Comparison of ENCODE assay signal across 9 cellular contexts in the genomic region with DNA sequence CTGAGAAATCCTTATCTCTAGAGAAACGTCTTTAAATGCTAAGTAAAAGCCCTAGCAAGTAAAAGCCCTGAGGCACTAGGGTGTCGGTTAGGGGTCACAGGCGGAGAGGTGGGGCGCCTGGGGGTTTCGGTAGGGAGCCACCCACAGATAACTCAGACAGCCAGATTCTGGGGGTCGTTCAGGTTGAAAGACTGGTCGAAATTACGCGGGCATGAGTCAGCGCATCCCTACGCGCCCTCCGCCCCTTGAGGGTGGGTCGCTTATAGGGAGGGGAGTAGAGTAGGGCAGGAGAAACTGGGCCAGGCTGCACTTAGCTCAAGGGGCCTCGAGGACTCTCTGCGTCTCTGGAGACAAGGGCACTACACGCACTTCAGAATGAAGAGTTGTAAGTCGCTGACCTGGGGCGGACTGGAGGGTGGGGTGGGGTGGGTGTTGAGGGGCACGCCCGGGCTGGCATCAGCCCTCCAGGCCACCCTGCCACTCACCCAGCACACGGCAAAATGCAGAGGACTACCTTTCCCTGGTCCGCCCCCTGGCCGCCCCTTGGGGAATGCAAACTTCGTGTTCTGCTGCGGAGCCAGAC. TPM values are rescaled to one million over a fixed set of nuclear protein-coding genes. Genes with fewer than 3 reads are reported as not detected.
A peak's percentile ranks its signal among the peaks of the same experiment; 100 is the strongest.
DNase-seq lines count a peak whose midpoint lies in the region; ATAC-seq, FAIRE-seq and TF ChIP-seq lines count a peak whose summit lies in the region.
"Had no signal": no experiment of that assay in that cellular context is flagged by ENCODE, and none has a peak within 500 bp of the region (broad histone marks: within the 10 kb centered on the region; RNA-seq: fewer than 3 reads in every experiment).

No MANE protein-coding gene starts in this region.

- H3K4me3 ChIP-seq in Loucy (ENCODE audit: low read length, poor library complexity, severe bottlenecking) = peak overlapping the region; percentile 90
- H3K4me3 ChIP-seq in astrocyte (ENCODE audit: insufficient read depth, low read depth, low read length) = peak overlapping the region; percentile 88

- no peak for TF ChIP-seq CTCF in Loucy (conservative IDR thresholded peaks at IDR 0.05; ENCODE audit: low read length)
- TF ChIP-seq CTCF in astrocyte (IDR thresholded peaks at IDR 0.05; ENCODE audit: insufficient read depth, low read depth, low read length) = no peak

- peaks cover 5% of the 10 kb centered on the region for H3K9me3 Mint-ChIP-seq in astrocyte (ENCODE audit: unreplicated experiment)
- no peaks in the 10 kb centered on the region for H3K9me3 Mint-ChIP-seq in stimulated activated effector memory CD8-positive, alpha-beta T cell treated with anti-CD3 and anti-CD28 coated beads, Interleukin-12 subunit alpha, Interleukin-12 subunit beta, amount 100 ng/mL, for 72 hours

- peak overlapping the region; percentile 98 for H3K4me3 Mint-ChIP-seq in astrocyte (ENCODE audit: unreplicated experiment)
- peak overlapping the region; percentile 99 for H3K4me3 Mint-ChIP-seq in stimulated activated effector memory CD8-positive, alpha-beta T cell treated with anti-CD3 and anti-CD28 coated beads, Interleukin-12 subunit alpha, Interleukin-12 subunit beta, amount 100 ng/mL, for 72 hours

- H3K79me2 ChIP-seq in Loucy (ENCODE audit: insufficient read depth, low read length) (peaks cover 17% of the 10 kb centered on the region), astrocyte (ENCODE audit: insufficient read depth, low read length) (peaks cover 17% of the 10 kb centered on the region)

- peaks cover 21% of the 10 kb centered on the region for H3K4me1 ChIP-seq in Loucy (ENCODE audit: insufficient read depth, low read length, poor library complexity, severe bottlenecking)
- peaks cover 24% of the 10 kb centered on the region for H3K4me1 ChIP-seq in astrocyte (ENCODE audit: insufficient read depth, low read length)

- H3K27me3 ChIP-seq in Loucy (ENCODE audit: insufficient read depth, low read length, poor library complexity, severe bottlenecking) (no peaks in the 10 kb centered on the region), astrocyte (ENCODE audit: insufficient read depth, low read length) (peaks cover 17% of the 10 kb centered on the region)

- H3K36me3 Mint-ChIP-seq in astrocyte (ENCODE audit: low read depth, unreplicated experiment) = peaks cover 17% of the 10 kb centered on the region
- H3K36me3 Mint-ChIP-seq in stimulated activated effector memory CD8-positive, alpha-beta T cell treated with anti-CD3 and anti-CD28 coated beads, Interleukin-12 subunit alpha, Interleukin-12 subunit beta, amount 100 ng/mL, for 72 hours = peaks cover 29% of the 10 kb centered on the region

- peak overlapping the region; percentile 93 for H2AFZ ChIP-seq in Loucy (ENCODE audit: low read length)
- peak overlapping the region; percentile 76 for H2AFZ ChIP-seq in astrocyte (ENCODE audit: low read depth, low read length)

- no peaks in the 10 kb centered on the region for H3K9me2 ChIP-seq in Loucy (replicated peaks; ENCODE audit: low read depth, low read length)

- no peaks in the 10 kb centered on the region for H3K9me3 ChIP-seq in Loucy (ENCODE audit: insufficient read depth, low read depth, low read length)
- H3K9me3 ChIP-seq in astrocyte (ENCODE audit: insufficient read depth, low read depth, low read length) = no peaks in the 10 kb centered on the region

- H3K36me3 ChIP-seq in Loucy (ENCODE audit: insufficient read depth, low read length) (peaks cover 10% of the 10 kb centered on the region; the same call in 1 of the 2 replicates), astrocyte (ENCODE audit: insufficient read depth, low read length) (peaks cover 8% of the 10 kb centered on the region)

- FAIRE-seq in astrocyte (lab: Jason Lieb, UNC) = no peak

- ATAC-seq in stimulated activated effector memory CD8-positive, alpha-beta T cell treated with anti-CD3 and anti-CD28 coated beads, Interleukin-12 subunit alpha, Interleukin-12 subunit beta, amount 100 ng/mL, for 72 hours = peak; percentile 12
- no peak for ATAC-seq in GM18873 (IDR thresholded peaks at IDR 0.05; ENCODE audit: low FRiP score, unreplicated experiment)
- no peak for ATAC-seq in HG03520 (IDR thresholded peaks at IDR 0.05; ENCODE audit: unreplicated experiment)
- no peak for ATAC-seq in GM19023 (IDR thresholded peaks at IDR 0.05; ENCODE audit: unreplicated experiment)

- H3F3A ChIP-seq in Loucy (ENCODE audit: low read depth) = no peaks in the 10 kb centered on the region

- H3K4me2 ChIP-seq in Loucy (ENCODE audit: low read depth, low read length, poor library complexity, severe bottlenecking) = peak overlapping the region; percentile 93
- H3K4me2 ChIP-seq in astrocyte (ENCODE audit: low read length) = peak overlapping the region; percentile 92

- peak overlapping the region; percentile 82 for H3K27ac ChIP-seq in astrocyte (ENCODE audit: low read depth, low read length)

- H3K4me1 Mint-ChIP-seq in astrocyte (ENCODE audit: low read depth, unreplicated experiment) = peaks cover 19% of the 10 kb centered on the region
- H3K4me1 Mint-ChIP-seq in stimulated activated effector memory CD8-positive, alpha-beta T cell treated with anti-CD3 and anti-CD28 coated beads, Interleukin-12 subunit alpha, Interleukin-12 subunit beta, amount 100 ng/mL, for 72 hours = peaks cover 63% of the 10 kb centered on the region

- H3K27me3 Mint-ChIP-seq in astrocyte (ENCODE audit: low read depth, unreplicated experiment) = peaks cover 24% of the 10 kb centered on the region

- DNase-seq in DMS79 (lab: John Stamatoyannopoulos, UW) = peak; percentile 85
- peak; percentile 33 for DNase-seq in astrocyte (ENCODE audit: low read depth)
- DNase-seq in iPS-NIHi11 (ENCODE audit: low spot score) = peak; percentile 50
- no peak for DNase-seq in stimulated activated effector memory CD8-positive, alpha-beta T cell treated with anti-CD3 and anti-CD28 coated beads, Interleukin-12 subunit alpha, Interleukin-12 subunit beta, amount 100 ng/mL, for 72 hours (ENCODE audit: low spot score in 2 of 2)

- H4K20me1 ChIP-seq in Loucy (ENCODE audit: insufficient read depth, low read length, poor library complexity, severe bottlenecking) = no peaks in the 10 kb centered on the region
- peaks cover 9% of the 10 kb centered on the region for H4K20me1 ChIP-seq in astrocyte (ENCODE audit: insufficient read depth, low read length)

- H3K27ac Mint-ChIP-seq in astrocyte (ENCODE audit: unreplicated experiment) = peak overlapping the region; percentile 95
- H3K27ac Mint-ChIP-seq in stimulated activated effector memory CD8-positive, alpha-beta T cell treated with anti-CD3 and anti-CD28 coated beads, Interleukin-12 subunit alpha, Interleukin-12 subunit beta, amount 100 ng/mL, for 72 hours = peak overlapping the region; percentile 92

- peak overlapping the region; percentile 70 for H3K9ac ChIP-seq in Loucy (ENCODE audit: low read depth, low read length, poor library complexity, severe bottlenecking)
- H3K9ac ChIP-seq in astrocyte (ENCODE audit: low read length) = peak overlapping the region; percentile 86

RNA-seq across cellular contexts. Expression of gene PPT2, which starts 0.6 kb away (rescaled TPM):
- total RNA-seq in astrocyte = 25.6 and 33.0 TPM in 2 replicates

RNA-seq across cellular contexts. Expression of gene PRRT1, which starts 1.6 kb away (rescaled TPM):
- total RNA-seq in astrocyte = 0.45 and 0.67 TPM in 2 replicates
- total RNA-seq: T-helper 2 cell treated with Interferon-gamma antibody and Interleukin-4, amounts not matched to agents 100 ng/mL and 5 ng/mL, for 36 hours had no signal

RNA-seq across cellular contexts. Expression of gene EGFL8, which starts 11.1 kb away (rescaled TPM):
- total RNA-seq in astrocyte = 10.4 and 13.3 TPM in 2 replicates

RNA-seq across cellular contexts. Expression of gene AGPAT1, which starts 22.5 kb away (rescaled TPM):
- 94.8 and 98.1 TPM in 2 replicates for total RNA-seq in astrocyte

RNA-seq across cellular contexts. Expression of gene FKBPL, which starts 23.3 kb away (rescaled TPM):
- 5.2 TPM in 2 replicates for total RNA-seq in astrocyte

Comparison
In these comparisons a context has a peak if more than half of its experiments do, and no peak if none do; other contexts are left out.
1. DNase-seq: peak in DMS79 (single experiment), astrocyte (single experiment) and iPS-NIHi11 (single experiment); none in stimulated activated effector memory CD8-positive, alpha-beta T cell treated with anti-CD3 and anti-CD28 coated beads, Interleukin-12 subunit alpha, Interleukin-12 subunit beta, amount 100 ng/mL, for 72 hours (0 of 2).